ENCODE assay signal across 1 cellular context in genomic region chr1:152036316-152037216, GRCh38.
A peak's percentile ranks its signal among the peaks of the same experiment; 100 is the strongest.
TF ChIP-seq lines count a peak whose summit lies in the region.

S100A11 (minus strand) TSS chr1:152037004; CDS start chr1:152036915, 89 bp downstream.

TF ChIP-seq in SK-N-SH, 30 proteins besides CTCF, POLR2A, EP300 and RAD21 (continued from another document):
- TF ChIP-seq GATA2 (CRISPR knock-in tag; IDR thresholded peaks at IDR 0.05): no peak
- no peak for TF ChIP-seq FOXM1 (IDR thresholded peaks at IDR 0.05; ENCODE audit: low read depth)
- peak; percentile 22; the same call in 1 of the 2 replicates for TF ChIP-seq NRF1 (IDR thresholded peaks at IDR 0.05; ENCODE audit: low read depth, low read length)
- no peak for TF ChIP-seq SMC3 (IDR thresholded peaks at IDR 0.05; ENCODE audit: low read depth, low read length)
- TF ChIP-seq RCOR1 (IDR thresholded peaks at IDR 0.05; ENCODE audit: low read length): no peak
- TF ChIP-seq TEAD4 (IDR thresholded peaks at IDR 0.05; ENCODE audit: borderline replicate concordance, insufficient read depth): no peak
- TF ChIP-seq PBX3 (IDR thresholded peaks at IDR 0.05): no peak
- no peak for TF ChIP-seq JUND (IDR thresholded peaks at IDR 0.05)
- TF ChIP-seq FOSL2 (IDR thresholded peaks at IDR 0.05; ENCODE audit: borderline replicate concordance, low read depth): no peak
- TF ChIP-seq MAX (IDR thresholded peaks at IDR 0.05; ENCODE audit: low read depth): peak; percentile 78
- TF ChIP-seq ZBTB33 (IDR thresholded peaks at IDR 0.05; ENCODE audit: borderline replicate concordance, low read depth): no peak
- TF ChIP-seq SIN3A (IDR thresholded peaks at IDR 0.05; ENCODE audit: borderline replicate concordance, low read depth, low read length): peak; percentile 85; the same call in 1 of the 2 replicates
- TF ChIP-seq POLR2AphosphoS5 (IDR thresholded peaks at IDR 0.05; ENCODE audit: low read depth, low read length): peak; percentile 97
- TF ChIP-seq RXRA (IDR thresholded peaks at IDR 0.05; ENCODE audit: borderline replicate concordance, low read depth): no peak
